In the genomic region with DNA sequence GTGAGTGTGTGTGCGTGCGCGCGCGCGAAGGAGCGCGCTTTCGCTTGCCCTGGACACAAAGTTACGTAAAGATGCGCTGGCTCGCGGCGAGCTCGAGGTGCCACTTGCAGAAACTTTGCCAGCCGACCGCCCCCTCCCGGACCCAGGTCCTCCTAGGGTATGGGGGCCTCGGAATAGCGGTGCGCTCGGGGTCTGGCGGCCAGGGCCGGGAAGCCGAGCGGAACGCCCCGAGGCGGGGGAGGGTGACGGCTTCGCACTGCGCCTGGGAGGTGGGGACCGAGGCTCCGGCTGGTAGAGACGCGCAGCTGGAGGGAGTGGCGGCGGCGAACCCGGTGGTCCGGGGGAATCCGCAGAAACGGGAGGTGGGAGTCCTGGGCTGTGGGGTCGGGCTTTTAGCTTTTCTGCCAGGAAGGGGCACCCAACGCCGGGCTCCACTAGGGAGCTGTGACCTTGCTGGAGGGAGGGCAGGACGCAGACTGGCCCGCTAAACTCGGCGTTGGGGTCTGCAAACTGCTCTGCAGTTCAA, we compare ENCODE assay signal across 8 cellular contexts. TPM values are rescaled to one million over a fixed set of nuclear protein-coding genes. Genes with fewer than 3 reads are reported as not detected.
DNase-seq lines count a peak whose midpoint lies in the region; ATAC-seq and TF ChIP-seq lines count a peak whose summit lies in the region.

No MANE protein-coding gene starts in this region.

- no peaks in the 10 kb centered on the region for H3K9me3 ChIP-seq in CD4-positive, alpha-beta T cell (ENCODE audit: control insufficient read depth, low read length)
- no peaks in the 10 kb centered on the region for H3K9me3 ChIP-seq in HUES6 (ENCODE audit: control insufficient read depth, insufficient read depth, low read depth, low read length)

- H3K4me1 ChIP-seq in HUES6 (ENCODE audit: control insufficient read depth, insufficient read depth, low read length): peaks cover 41% of the 10 kb centered on the region

- intact Hi-C loops in CD4-positive, alpha-beta T cell (cut with DNase I, micrococcal nuclease): no loop called here
- intact Hi-C loops in dorsolateral prefrontal cortex (cut with DNase I): loop anchor here in 1 of 2 donors (10.0 kb wide), 1 partner anchor 131 kb away; no protein-coding TSS in a partner anchor

- no peak for ATAC-seq in CD4-positive, alpha-beta T cell (ENCODE audit: poor library complexity)
- no peak for ATAC-seq in omental fat pad (ENCODE audit: low FRiP score)

- H3K27ac Mint-ChIP-seq in CD4-positive, alpha-beta T cell: no peak overlapping the region
- H3K27ac Mint-ChIP-seq in nephron: peak overlapping the region in 1 of 3 experiments; percentile 20

- POLR2A ChIA-PET in CD4-positive, alpha-beta T cell (lab: Charles Lee): no interaction called here

- H3K27me3 Mint-ChIP-seq in CD4-positive, alpha-beta T cell: peaks cover 78% of the 10 kb centered on the region
- H3K27me3 Mint-ChIP-seq in nephron (ENCODE audit: low read depth): peaks cover 100% of the 10 kb centered on the region

- no peak for DNase-seq in CD4-positive, alpha-beta T cell
- DNase-seq in dorsolateral prefrontal cortex (no peak), NCI-H2107 (lab: John Stamatoyannopoulos, UW) (no peak), omental fat pad (ENCODE audit: low spot score) (no peak), SKM-1 treated with dmso at 0.1 percent for 144 hours (lab: John Stamatoyannopoulos, UW; ENCODE audit: unreplicated experiment) (no peak), NAMALWA (ENCODE audit: low spot score) (no peak)

- no peak for TF ChIP-seq CTCF in CD4-positive, alpha-beta T cell (IDR thresholded peaks at IDR 0.05)
- TF ChIP-seq CTCF in dorsolateral prefrontal cortex (IDR thresholded peaks at IDR 0.05 in 54 of 56, conservative IDR thresholded peaks at IDR 0.05 in 2 of 56; ENCODE audit: low read depth in 1 of 56, partially characterized antibody in 56 of 56): no peak
- no peak for TF ChIP-seq CTCF in nephron (IDR thresholded peaks at IDR 0.05; ENCODE audit: unreplicated experiment in 3 of 3)
- no peak for TF ChIP-seq CTCF in omental fat pad (IDR thresholded peaks at IDR 0.05)

- H3K36me3 Mint-ChIP-seq in CD4-positive, alpha-beta T cell (ENCODE audit: low read depth): no peaks in the 10 kb centered on the region
- H3K36me3 Mint-ChIP-seq in nephron (ENCODE audit: low read depth): peaks cover 4% of the 10 kb centered on the region

- H3K36me3 ChIP-seq in HUES6 (ENCODE audit: control insufficient read depth, insufficient read depth, low read length): no peaks in the 10 kb centered on the region

- no peaks in the 10 kb centered on the region for H3K9me3 Mint-ChIP-seq in CD4-positive, alpha-beta T cell
- H3K9me3 Mint-ChIP-seq in nephron: peaks cover 3% of the 10 kb centered on the region

- no peak overlapping the region for H3K9ac ChIP-seq in HUES6 (ENCODE audit: low read length)

- peaks cover 41% of the 10 kb centered on the region for H3K4me1 Mint-ChIP-seq in CD4-positive, alpha-beta T cell (ENCODE audit: low read depth)
- H3K4me1 Mint-ChIP-seq in nephron: peaks cover 45% of the 10 kb centered on the region

- H3K27me3 ChIP-seq in CD4-positive, alpha-beta T cell (ENCODE audit: control insufficient read depth, insufficient read depth, low read length): peaks cover 94% of the 10 kb centered on the region
- H3K27me3 ChIP-seq in HUES6 (ENCODE audit: control insufficient read depth, insufficient read depth, low read length) (peaks cover 97% of the 10 kb centered on the region), dorsolateral prefrontal cortex (peaks cover 0 to 99% (median 85%) of the 10 kb centered on the region in 45 donors)

- peak overlapping the region; percentile 85 for H3K4me3 ChIP-seq in HUES6 (ENCODE audit: low read depth, low read length)
- peak overlapping the region; percentile 31 to 74 (median 53) for H3K4me3 ChIP-seq in dorsolateral prefrontal cortex

- no peak overlapping the region for H3K27ac ChIP-seq in CD4-positive, alpha-beta T cell (ENCODE audit: low read depth, low read length)
- H3K27ac ChIP-seq in HUES6 (ENCODE audit: low read depth, low read length) (no peak overlapping the region), dorsolateral prefrontal cortex (peak overlapping the region in 49 of 59 donors; percentile 0 to 84 (median 64))

- H3K4me3 Mint-ChIP-seq in CD4-positive, alpha-beta T cell: peak overlapping the region; percentile 65
- H3K4me3 Mint-ChIP-seq in nephron: peak overlapping the region; percentile 74 to 85 (median 85)

- CTCF ChIA-PET in CD4-positive, alpha-beta T cell (lab: Charles Lee): no interaction called here

RNA-seq across cellular contexts. Expression of a gene that starts 0.8 kb away (rescaled TPM):
- not detected for total RNA-seq in CD4-positive, alpha-beta T cell
- total RNA-seq in dorsolateral prefrontal cortex: 10 to 100 TPM; 13.6 to 85.8 (median 33.3) TPM
- total RNA-seq in omental fat pad: not detected

Comparison
In these comparisons a context has a peak if more than half of its experiments do, and no peak if none do; other contexts are left out.
1. H3K27ac ChIP-seq: peak in dorsolateral prefrontal cortex (49 of 59); none in CD4-positive, alpha-beta T cell (single experiment) and HUES6 (single experiment).
2. RNA of a gene that starts 0.8 kb away (total RNA-seq): 13.6 to 85.8 TPM in dorsolateral prefrontal cortex; not detected in CD4-positive, alpha-beta T cell and not detected in omental fat pad; every median in the first group is over 10 times any median in the second.